In genomic region chr3:194446172-194446571, GRCh38 we compare ENCODE assay signal across 27 cellular contexts. TPM values are rescaled to one million over a fixed set of nuclear protein-coding genes. Genes with fewer than 3 reads are reported as not detected.
"Had no signal": no experiment of that assay in that cellular context is flagged by ENCODE, and none has a peak within 500 bp of the region (broad histone marks: within the 10 kb centered on the region; RNA-seq: fewer than 3 reads in every experiment).

No MANE protein-coding gene starts in this region.

- H2AFZ ChIP-seq: neural progenitor cell had no signal

- H3K9ac ChIP-seq: neural progenitor cell had no signal

- H3K4me3 ChIP-seq: adrenal gland, breast epithelium, coronary artery, left ventricle myocardium inferior, neural progenitor cell, psoas muscle, tibial nerve, vagina had no signal

- H3K27ac Mint-ChIP-seq: activated CD4-positive, alpha-beta T cell treated with anti-CD3 and anti-CD28 coated beads, Interleukin-2, amount 10 ng/mL, durations not matched to agents 7 days and 5 days; activated naive CD4-positive, alpha-beta T cell treated with anti-CD3 and anti-CD28 coated beads, Interleukin-2, amount 50 U/mL, for 72 hours; neural progenitor cell had no signal

- H3K4me1 ChIP-seq: adrenal gland, breast epithelium, left ventricle myocardium inferior, neural progenitor cell, psoas muscle, tibial nerve, vagina had no signal

- ATAC-seq: activated CD4-positive, CD25-positive, alpha-beta regulatory T cell treated with anti-CD3 and anti-CD28 coated beads, Interleukin-2, amount 50 U/mL, for 24 hours; activated naive CD4-positive, alpha-beta T cell treated with anti-CD3 and anti-CD28 coated beads, Interleukin-2, amount 50 U/mL, for 72 hours; naive thymus-derived CD4-positive, alpha-beta T cell; psoas muscle; right cardiac atrium; stimulated activated naive CD8-positive, alpha-beta T cell treated with anti-CD3 and anti-CD28 coated beads, Interleukin-15, Interleukin-2, amounts not matched to agents 100 U/mL and 50 U/mL, for 24 hours had no signal

- H3K27ac ChIP-seq: adrenal gland, breast epithelium, coronary artery, left ventricle myocardium inferior, neural progenitor cell, psoas muscle, tibial nerve, vagina had no signal

- H3K9me3 Mint-ChIP-seq: activated CD4-positive, alpha-beta T cell treated with anti-CD3 and anti-CD28 coated beads, Interleukin-2, amount 10 ng/mL, durations not matched to agents 7 days and 5 days; activated naive CD4-positive, alpha-beta T cell treated with anti-CD3 and anti-CD28 coated beads, Interleukin-2, amount 50 U/mL, for 72 hours; naive thymus-derived CD4-positive, alpha-beta T cell; neural progenitor cell had no signal

- H3K27me3 Mint-ChIP-seq: activated CD4-positive, alpha-beta T cell treated with anti-CD3 and anti-CD28 coated beads, Interleukin-2, amount 10 ng/mL, durations not matched to agents 7 days and 5 days; naive thymus-derived CD4-positive, alpha-beta T cell had no signal

- DNase-seq: activated CD4-positive, alpha-beta T cell treated with anti-CD3 and anti-CD28 coated beads, Interleukin-2, amount 10 ng/mL, durations not matched to agents 7 days and 5 days; activated CD8-positive, alpha-beta memory T cell treated with anti-CD3 and anti-CD28 coated beads for 24 hours; activated CD8-positive, alpha-beta memory T cell treated with anti-CD3 and anti-CD28 coated beads, Interleukin-2, amount 50 U/mL, for 48 hours; activated effector memory CD4-positive, alpha-beta T cell treated with Interleukin-2 at 50 U/mL for 16 hours; activated T-cell treated with anti-CD3 and anti-CD28 coated beads, Interleukin-2, amount 50 U/mL, for 48 hours; adrenal gland; erythroblast; head of caudate nucleus; kidney; left ventricle myocardium inferior; mammary epithelial cell; psoas muscle; right cardiac atrium; stimulated activated CD4-positive, alpha-beta T cell treated with anti-CD3 and anti-CD28 coated beads, Interleukin-2, amount 100 ng/mL, for 24 hours; stimulated activated naive CD8-positive, alpha-beta T cell treated with anti-CD3 and anti-CD28 coated beads, Interleukin-15, Interleukin-2, amounts not matched to agents 100 U/mL and 50 U/mL, for 24 hours; T1000 had no signal

- H3K4me3 Mint-ChIP-seq: activated CD4-positive, alpha-beta T cell treated with anti-CD3 and anti-CD28 coated beads, Interleukin-2, amount 10 ng/mL, durations not matched to agents 7 days and 5 days; naive thymus-derived CD4-positive, alpha-beta T cell; neural progenitor cell had no signal

- H3K9me3 ChIP-seq: adrenal gland, breast epithelium, left ventricle myocardium inferior, psoas muscle, tibial nerve, vagina had no signal

- H3K27me3 ChIP-seq: adrenal gland, breast epithelium, neural progenitor cell, tibial nerve, vagina had no signal

- H3K4me1 Mint-ChIP-seq: neural progenitor cell had no signal

- H3K4me2 ChIP-seq: neural progenitor cell had no signal

RNA-seq across cellular contexts. Expression of gene GP5, which starts 47.1 kb away (rescaled TPM):
- total RNA-seq: astrocyte, frontal cortex, left ventricle myocardium inferior, osteocyte, psoas muscle, right cardiac atrium, tibial nerve, vagina had no signal
- polyA plus RNA-seq: adrenal gland, mammary epithelial cell had no signal
